In the genomic region with DNA sequence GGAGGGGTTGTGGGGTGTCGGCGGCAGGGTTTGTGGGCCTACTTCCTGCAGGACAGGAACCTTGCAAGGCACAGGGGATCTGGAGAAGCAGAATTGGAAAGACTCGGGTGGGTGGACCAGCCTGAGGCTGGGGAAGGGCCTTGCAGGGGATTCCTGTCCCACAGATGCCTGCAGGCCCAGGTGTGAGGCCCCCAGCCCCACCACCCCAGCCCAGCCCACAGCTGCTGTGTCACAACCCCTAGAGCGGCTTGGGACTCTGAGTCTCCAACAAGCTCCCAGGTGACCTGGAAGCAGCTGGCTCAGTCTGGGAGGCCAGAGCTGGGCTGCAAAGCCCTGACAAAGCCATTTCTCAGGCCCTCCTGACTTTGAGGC, we compare ENCODE assay signal across 1 cellular context.
TF ChIP-seq lines count a peak whose summit lies in the region.

No MANE protein-coding gene starts in this region.

TF ChIP-seq in HepG2, 621 proteins besides CTCF, POLR2A, EP300 and RAD21:
- peak; percentile 14; the same call in 1 of the 2 replicates for TF ChIP-seq RXRA (CRISPR knock-in tag; IDR thresholded peaks at IDR 0.05)
- TF ChIP-seq, protein P1, sequence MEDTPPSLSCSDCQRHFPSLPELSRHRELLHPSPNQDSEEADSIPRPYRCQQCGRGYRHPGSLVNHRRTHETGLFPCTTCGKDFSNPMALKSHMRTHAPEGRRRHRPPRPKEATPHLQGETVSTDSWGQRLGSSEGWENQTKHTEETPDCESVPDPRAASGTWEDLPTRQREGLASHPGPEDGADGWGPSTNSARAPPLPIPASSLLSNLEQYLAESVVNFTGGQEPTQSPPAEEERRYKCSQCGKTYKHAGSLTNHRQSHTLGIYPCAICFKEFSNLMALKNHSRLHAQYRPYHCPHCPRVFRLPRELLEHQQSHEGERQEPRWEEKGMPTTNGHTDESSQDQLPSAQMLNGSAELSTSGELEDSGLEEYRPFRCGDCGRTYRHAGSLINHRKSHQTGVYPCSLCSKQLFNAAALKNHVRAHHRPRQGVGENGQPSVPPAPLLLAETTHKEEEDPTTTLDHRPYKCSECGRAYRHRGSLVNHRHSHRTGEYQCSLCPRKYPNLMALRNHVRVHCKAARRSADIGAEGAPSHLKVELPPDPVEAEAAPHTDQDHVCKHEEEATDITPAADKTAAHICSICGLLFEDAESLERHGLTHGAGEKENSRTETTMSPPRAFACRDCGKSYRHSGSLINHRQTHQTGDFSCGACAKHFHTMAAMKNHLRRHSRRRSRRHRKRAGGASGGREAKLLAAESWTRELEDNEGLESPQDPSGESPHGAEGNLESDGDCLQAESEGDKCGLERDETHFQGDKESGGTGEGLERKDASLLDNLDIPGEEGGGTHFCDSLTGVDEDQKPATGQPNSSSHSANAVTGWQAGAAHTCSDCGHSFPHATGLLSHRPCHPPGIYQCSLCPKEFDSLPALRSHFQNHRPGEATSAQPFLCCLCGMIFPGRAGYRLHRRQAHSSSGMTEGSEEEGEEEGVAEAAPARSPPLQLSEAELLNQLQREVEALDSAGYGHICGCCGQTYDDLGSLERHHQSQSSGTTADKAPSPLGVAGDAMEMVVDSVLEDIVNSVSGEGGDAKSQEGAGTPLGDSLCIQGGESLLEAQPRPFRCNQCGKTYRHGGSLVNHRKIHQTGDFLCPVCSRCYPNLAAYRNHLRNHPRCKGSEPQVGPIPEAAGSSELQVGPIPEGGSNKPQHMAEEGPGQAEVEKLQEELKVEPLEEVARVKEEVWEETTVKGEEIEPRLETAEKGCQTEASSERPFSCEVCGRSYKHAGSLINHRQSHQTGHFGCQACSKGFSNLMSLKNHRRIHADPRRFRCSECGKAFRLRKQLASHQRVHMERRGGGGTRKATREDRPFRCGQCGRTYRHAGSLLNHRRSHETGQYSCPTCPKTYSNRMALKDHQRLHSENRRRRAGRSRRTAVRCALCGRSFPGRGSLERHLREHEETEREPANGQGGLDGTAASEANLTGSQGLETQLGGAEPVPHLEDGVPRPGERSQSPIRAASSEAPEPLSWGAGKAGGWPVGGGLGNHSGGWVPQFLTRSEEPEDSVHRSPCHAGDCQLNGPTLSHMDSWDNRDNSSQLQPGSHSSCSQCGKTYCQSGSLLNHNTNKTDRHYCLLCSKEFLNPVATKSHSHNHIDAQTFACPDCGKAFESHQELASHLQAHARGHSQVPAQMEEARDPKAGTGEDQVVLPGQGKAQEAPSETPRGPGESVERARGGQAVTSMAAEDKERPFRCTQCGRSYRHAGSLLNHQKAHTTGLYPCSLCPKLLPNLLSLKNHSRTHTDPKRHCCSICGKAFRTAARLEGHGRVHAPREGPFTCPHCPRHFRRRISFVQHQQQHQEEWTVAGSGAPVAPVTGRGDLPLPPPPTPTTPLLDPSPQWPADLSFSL (CRISPR knock-in tag; IDR thresholded peaks at IDR 0.05), result no peak
- TF ChIP-seq, protein P2, sequence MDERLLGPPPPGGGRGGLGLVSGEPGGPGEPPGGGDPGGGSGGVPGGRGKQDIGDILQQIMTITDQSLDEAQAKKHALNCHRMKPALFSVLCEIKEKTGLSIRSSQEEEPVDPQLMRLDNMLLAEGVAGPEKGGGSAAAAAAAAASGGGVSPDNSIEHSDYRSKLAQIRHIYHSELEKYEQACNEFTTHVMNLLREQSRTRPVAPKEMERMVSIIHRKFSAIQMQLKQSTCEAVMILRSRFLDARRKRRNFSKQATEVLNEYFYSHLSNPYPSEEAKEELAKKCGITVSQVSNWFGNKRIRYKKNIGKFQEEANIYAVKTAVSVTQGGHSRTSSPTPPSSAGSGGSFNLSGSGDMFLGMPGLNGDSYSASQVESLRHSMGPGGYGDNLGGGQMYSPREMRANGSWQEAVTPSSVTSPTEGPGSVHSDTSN (CRISPR knock-in tag; IDR thresholded peaks at IDR 0.05), result no peak
- TF ChIP-seq, protein P3, sequence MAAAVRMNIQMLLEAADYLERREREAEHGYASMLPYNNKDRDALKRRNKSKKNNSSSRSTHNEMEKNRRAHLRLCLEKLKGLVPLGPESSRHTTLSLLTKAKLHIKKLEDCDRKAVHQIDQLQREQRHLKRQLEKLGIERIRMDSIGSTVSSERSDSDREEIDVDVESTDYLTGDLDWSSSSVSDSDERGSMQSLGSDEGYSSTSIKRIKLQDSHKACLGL (CRISPR knock-in tag; IDR thresholded peaks at IDR 0.05), result no peak
- TF ChIP-seq, protein P4, sequence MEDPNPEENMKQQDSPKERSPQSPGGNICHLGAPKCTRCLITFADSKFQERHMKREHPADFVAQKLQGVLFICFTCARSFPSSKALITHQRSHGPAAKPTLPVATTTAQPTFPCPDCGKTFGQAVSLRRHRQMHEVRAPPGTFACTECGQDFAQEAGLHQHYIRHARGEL (CRISPR knock-in tag; IDR thresholded peaks at IDR 0.05), result 0 out of 2 replicates have a peak, but pooled peaks have one; percentile 33
- TF ChIP-seq NRL (CRISPR knock-in tag; IDR thresholded peaks at IDR 0.05; ENCODE audit: borderline replicate concordance), result 0 out of 2 replicates have a peak, but pooled peaks have one; percentile 20
- TF ChIP-seq NFKBIZ (CRISPR knock-in tag; IDR thresholded peaks at IDR 0.05), result no peak
- TF ChIP-seq SATB2 (CRISPR knock-in tag; IDR thresholded peaks at IDR 0.05), result no peak
- TF ChIP-seq, protein P5, sequence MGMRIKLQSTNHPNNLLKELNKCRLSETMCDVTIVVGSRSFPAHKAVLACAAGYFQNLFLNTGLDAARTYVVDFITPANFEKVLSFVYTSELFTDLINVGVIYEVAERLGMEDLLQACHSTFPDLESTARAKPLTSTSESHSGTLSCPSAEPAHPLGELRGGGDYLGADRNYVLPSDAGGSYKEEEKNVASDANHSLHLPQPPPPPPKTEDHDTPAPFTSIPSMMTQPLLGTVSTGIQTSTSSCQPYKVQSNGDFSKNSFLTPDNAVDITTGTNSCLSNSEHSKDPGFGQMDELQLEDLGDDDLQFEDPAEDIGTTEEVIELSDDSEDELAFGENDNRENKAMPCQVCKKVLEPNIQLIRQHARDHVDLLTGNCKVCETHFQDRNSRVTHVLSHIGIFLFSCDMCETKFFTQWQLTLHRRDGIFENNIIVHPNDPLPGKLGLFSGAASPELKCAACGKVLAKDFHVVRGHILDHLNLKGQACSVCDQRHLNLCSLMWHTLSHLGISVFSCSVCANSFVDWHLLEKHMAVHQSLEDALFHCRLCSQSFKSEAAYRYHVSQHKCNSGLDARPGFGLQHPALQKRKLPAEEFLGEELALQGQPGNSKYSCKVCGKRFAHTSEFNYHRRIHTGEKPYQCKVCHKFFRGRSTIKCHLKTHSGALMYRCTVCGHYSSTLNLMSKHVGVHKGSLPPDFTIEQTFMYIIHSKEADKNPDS (CRISPR knock-in tag; IDR thresholded peaks at IDR 0.05), result no peak
TF ChIP-seq in HepG2: peak in this region for 3.
